Comparison of ENCODE assay signal across 29 cellular contexts in genomic region chr13:43016226-43016625, GRCh38. TPM values are rescaled to one million over a fixed set of nuclear protein-coding genes. Genes with fewer than 3 reads are reported as not detected.
"Had no signal": no experiment of that assay in that cellular context is flagged by ENCODE, and none has a peak within 500 bp of the region (broad histone marks: within the 10 kb centered on the region; RNA-seq: fewer than 3 reads in every experiment).

No MANE protein-coding gene starts in this region.

- H3K36me3 Mint-ChIP-seq: immature natural killer cell; memory B cell; naive thymus-derived CD8-positive, alpha-beta T cell; stimulated activated naive B cell treated with anti-CD40 and anti-IgM and Interleukin-4, amounts not matched to agents 10 μg/mL and 1 μg/mL and 100 μg/mL, for 72 hours had no signal

- H3K27me3 ChIP-seq: pancreas, stomach, testis, thyroid gland, transverse colon, upper lobe of right lung had no signal

- H3K27me3 Mint-ChIP-seq: memory B cell; stimulated activated naive B cell treated with anti-CD40 and anti-IgM and Interleukin-4, amounts not matched to agents 10 μg/mL and 1 μg/mL and 100 μg/mL, for 72 hours had no signal

- DNase-seq: hippocampal formation; immature natural killer cell; left ventricle myocardium inferior; naive thymus-derived CD8-positive, alpha-beta T cell; nucleus accumbens; pancreas; posterior cingulate gyrus; retina; right cardiac atrium; stimulated activated CD4-positive, alpha-beta T cell treated with anti-CD3 and anti-CD28 coated beads, Interleukin-12 subunit alpha, Interleukin-12 subunit beta, amount 100 ng/mL, for 4 hours; stimulated activated CD4-positive, alpha-beta T cell treated with anti-CD3 and anti-CD28 coated beads, Interleukin-15, amount 100 ng/mL, for 24 hours; stimulated activated CD4-positive, alpha-beta T cell treated with anti-CD3 and anti-CD28 coated beads, Interleukin-2, amount 100 ng/mL, for 24 hours; stimulated activated CD4-positive, alpha-beta T cell treated with anti-CD3 and anti-CD28 coated beads, Interleukin-4, amount 100 ng/mL, for 1 hour; stimulated activated naive B cell treated with anti-CD40 and anti-IgM and Interleukin-4, amounts not matched to agents 10 μg/mL and 1 μg/mL and 100 μg/mL, for 72 hours; stimulated activated naive CD8-positive, alpha-beta T cell treated with anti-CD3 and anti-CD28 coated beads, Interleukin-15, Interleukin-2, amounts not matched to agents 100 U/mL and 50 U/mL, for 24 hours; stomach; testis; thyroid gland; transverse colon; upper lobe of right lung had no signal

- H3K4me1 ChIP-seq: left ventricle myocardium inferior, pancreas, prostate gland, stomach, thyroid gland, transverse colon, upper lobe of right lung had no signal

- H3K27ac Mint-ChIP-seq: immature natural killer cell; memory B cell; nephron; stimulated activated naive B cell treated with anti-CD40 and anti-IgM and Interleukin-4, amounts not matched to agents 10 μg/mL and 1 μg/mL and 100 μg/mL, for 72 hours had no signal

- H3K4me3 Mint-ChIP-seq: immature natural killer cell; memory B cell; naive thymus-derived CD8-positive, alpha-beta T cell; nephron; neural crest cell; stimulated activated naive B cell treated with anti-CD40 and anti-IgM and Interleukin-4, amounts not matched to agents 10 μg/mL and 1 μg/mL and 100 μg/mL, for 72 hours had no signal

- ATAC-seq: naive thymus-derived CD8-positive, alpha-beta T cell; pancreas; right cardiac atrium; sciatic nerve; stimulated activated naive B cell treated with anti-CD40 and anti-IgM and Interleukin-4, amounts not matched to agents 10 μg/mL and 1 μg/mL and 100 μg/mL, for 72 hours; stimulated activated naive CD8-positive, alpha-beta T cell treated with anti-CD3 and anti-CD28 coated beads, Interleukin-15, Interleukin-2, amounts not matched to agents 100 U/mL and 50 U/mL, for 24 hours; upper lobe of right lung had no signal

- H3K4me3 ChIP-seq: left ventricle myocardium inferior, lung, pancreas, prostate gland, skin epidermis, stomach, testis, thyroid gland, transverse colon, upper lobe of right lung had no signal

- H3K4me1 Mint-ChIP-seq: immature natural killer cell; memory B cell; naive thymus-derived CD8-positive, alpha-beta T cell; nephron; neural crest cell; stimulated activated naive B cell treated with anti-CD40 and anti-IgM and Interleukin-4, amounts not matched to agents 10 μg/mL and 1 μg/mL and 100 μg/mL, for 72 hours had no signal

- H3K36me3 ChIP-seq: left ventricle myocardium inferior, pancreas, prostate gland, stomach, thyroid gland, transverse colon, upper lobe of right lung had no signal

- H3K27ac ChIP-seq: left ventricle myocardium inferior, pancreas, prostate gland, skin epidermis, stomach, testis, thyroid gland, transverse colon, upper lobe of right lung had no signal

- FAIRE-seq: islet of Langerhans, pancreas, urothelium cell line had no signal

- H3K9me3 Mint-ChIP-seq: immature natural killer cell; memory B cell; naive thymus-derived CD8-positive, alpha-beta T cell; nephron; neural crest cell; stimulated activated naive B cell treated with anti-CD40 and anti-IgM and Interleukin-4, amounts not matched to agents 10 μg/mL and 1 μg/mL and 100 μg/mL, for 72 hours had no signal

- H3K9me3 ChIP-seq: left ventricle myocardium inferior, pancreas, prostate gland, stomach, testis, thyroid gland, transverse colon, upper lobe of right lung had no signal

RNA-seq across cellular contexts. Expression of gene EPSTI1, which starts 24.2 kb away (rescaled TPM):
- total RNA-seq: neural crest cell had no signal
